In the genomic region with DNA sequence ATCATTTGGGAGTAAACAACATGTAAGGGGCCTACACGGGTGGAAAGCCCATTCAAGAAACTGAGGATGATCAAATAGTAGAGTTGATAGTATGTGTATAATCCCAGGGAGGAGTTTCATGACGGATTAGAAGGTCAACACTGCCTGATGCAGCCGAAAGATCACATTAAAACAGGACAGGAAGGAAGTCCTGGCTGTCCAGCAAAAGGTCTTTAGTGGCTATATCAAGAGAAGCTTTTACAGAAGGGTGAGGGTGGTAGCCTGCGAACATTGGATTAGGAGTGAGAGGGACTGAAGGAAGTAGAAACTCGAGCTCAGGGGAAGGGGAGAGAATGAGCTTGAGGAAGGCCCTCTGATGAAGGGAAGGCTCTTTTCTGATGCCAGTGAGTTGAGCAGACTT, we compare ENCODE assay signal across 16 cellular contexts.
"Had no signal": no experiment of that assay in that cellular context is flagged by ENCODE, and none has a peak within 500 bp of the region (broad histone marks: within the 10 kb centered on the region; RNA-seq: fewer than 3 reads in every experiment).

No MANE protein-coding gene starts in this region.

- H3K27me3 ChIP-seq: testis, upper lobe of right lung had no signal

- H3K4me3 Mint-ChIP-seq: activated T-helper 1 cell treated with anti-CD3 and anti-CD28 coated beads, Interleukin-12 subunit alpha, Interleukin-12 subunit beta, Interleukin-2, Interleukin-4 antibody, amounts not matched to agents 30 ng/mL and 10 ng/mL and 1 ng/mL, durations not matched to agents 14 hours and 24 hours and 36 hours; natural killer cell had no signal

- H3K36me3 Mint-ChIP-seq: natural killer cell had no signal

- ATAC-seq: left colon; natural killer cell; sciatic nerve; stimulated activated naive CD8-positive, alpha-beta T cell treated with anti-CD3 and anti-CD28 coated beads, Interleukin-15, Interleukin-2, amounts not matched to agents 100 U/mL and 50 U/mL, for 24 hours; upper lobe of right lung had no signal

- H3K9me3 Mint-ChIP-seq: activated T-helper 1 cell treated with anti-CD3 and anti-CD28 coated beads, Interleukin-12 subunit alpha, Interleukin-12 subunit beta, Interleukin-2, Interleukin-4 antibody, amounts not matched to agents 30 ng/mL and 10 ng/mL and 1 ng/mL, durations not matched to agents 14 hours and 24 hours and 36 hours; natural killer cell had no signal

- H3K27ac ChIP-seq: epithelial cell of prostate, SK-N-MC, testis, upper lobe of right lung had no signal

- DNase-seq: activated CD4-positive, alpha-beta T cell treated with anti-CD3 and anti-CD28 coated beads, Interleukin-2, amount 50 U/mL, for 48 hours; activated CD4-positive, CD25-positive, alpha-beta regulatory T cell; activated naive CD4-positive, alpha-beta T cell; effector CD4-positive, alpha-beta T cell; glutamatergic neuron; left colon; natural killer cell; stimulated activated CD4-positive, alpha-beta T cell treated with anti-CD3 and anti-CD28 coated beads, Interleukin-12 subunit alpha, Interleukin-12 subunit beta, amount 100 ng/mL, for 4 hours; stimulated activated naive CD8-positive, alpha-beta T cell treated with anti-CD3 and anti-CD28 coated beads, Interleukin-15, Interleukin-2, amounts not matched to agents 100 U/mL and 50 U/mL, for 24 hours; T-helper 1 cell; testis; upper lobe of right lung had no signal

- H3K27ac Mint-ChIP-seq: activated T-helper 1 cell treated with anti-CD3 and anti-CD28 coated beads, Interleukin-12 subunit alpha, Interleukin-12 subunit beta, Interleukin-2, Interleukin-4 antibody, amounts not matched to agents 30 ng/mL and 10 ng/mL and 1 ng/mL, durations not matched to agents 14 hours and 24 hours and 36 hours; natural killer cell had no signal
